Comparison of ENCODE assay signal across 20 cellular contexts in the genomic region with DNA sequence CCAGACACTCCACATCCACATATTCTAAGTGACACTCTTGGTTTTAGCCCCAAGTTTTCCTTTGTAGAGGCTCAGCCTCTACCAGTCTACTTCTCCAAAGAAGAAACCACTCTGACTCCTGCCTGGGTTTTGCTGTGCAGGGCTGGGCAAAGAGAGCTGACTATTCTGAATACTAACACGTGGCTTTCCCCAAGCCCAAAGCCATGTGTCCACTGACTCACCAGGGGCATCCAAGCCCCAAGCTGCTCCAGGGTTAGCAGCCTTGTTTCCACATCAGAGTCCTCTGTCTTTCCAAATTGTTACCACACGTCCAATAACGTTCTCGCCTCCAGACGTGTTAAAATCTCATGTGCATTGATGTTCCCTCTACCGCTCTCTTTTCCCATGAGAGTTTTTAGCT. TPM values are rescaled to one million over a fixed set of nuclear protein-coding genes. Genes with fewer than 3 reads are reported as not detected.
"Had no signal": no experiment of that assay in that cellular context is flagged by ENCODE, and none has a peak within 500 bp of the region (broad histone marks: within the 10 kb centered on the region; RNA-seq: fewer than 3 reads in every experiment).

No MANE protein-coding gene starts in this region.

- ATAC-seq: activated CD8-positive, alpha-beta T cell treated with anti-CD3 and anti-CD28 coated beads for 36 hours; activated T-cell treated with anti-CD3 and anti-CD28 coated beads, Interleukin-2, amount 50 U/mL, for 4 hours; left lobe of liver; SK-N-SH treated with all-trans-retinoic acid at 6 μM for 48 hours; stimulated activated naive B cell treated with anti-CD40 and anti-IgM and Interleukin-4, amounts not matched to agents 10 μg/mL and 1 μg/mL and 100 μg/mL, for 72 hours; WTC11 had no signal

- DNase-seq: activated CD4-positive, alpha-beta T cell treated with anti-CD3 and anti-CD28 coated beads for 4 hours; activated CD8-positive, alpha-beta T cell treated with anti-CD3 and anti-CD28 coated beads for 36 hours; activated effector memory CD4-positive, alpha-beta T cell treated with Interleukin-2 at 50 U/mL for 16 hours; activated T-cell treated with anti-CD3 and anti-CD28 coated beads, Interleukin-2, amount 50 U/mL, for 4 hours; anterior cingulate cortex; cerebellar nuclear complex; effector CD8-positive, alpha-beta T cell; islet precursor cell; stimulated activated naive B cell treated with anti-CD40 and anti-IgM and Interleukin-4, amounts not matched to agents 10 μg/mL and 1 μg/mL and 100 μg/mL, for 72 hours; trophoblast cell had no signal

- H3K4me3 ChIP-seq: breast epithelium, hepatocyte had no signal

- H3K36me3 ChIP-seq: breast epithelium had no signal

- H3K4me1 ChIP-seq: breast epithelium had no signal

- H3K27ac ChIP-seq: hepatocyte had no signal

- H3K9me3 ChIP-seq: breast epithelium had no signal

- H3K27me3 ChIP-seq: breast epithelium, hepatocyte had no signal

RNA-seq across cellular contexts. Expression of gene GALNTL5, which starts 8.7 kb away (rescaled TPM):
- total RNA-seq: activated CD8-positive, alpha-beta T cell treated with anti-CD3 and anti-CD28 coated beads for 36 hours; activated T-cell treated with anti-CD3 and anti-CD28 coated beads, Interleukin-2, amount 50 U/mL, for 4 hours; breast epithelium; glomerular endothelial cell; hepatocyte; left lobe of liver; mesenteric fat pad; neural crest cell; osteoblast; subcutaneous adipose tissue; WTC11 had no signal
